Comparison of ENCODE assay signal across 9 cellular contexts in the genomic region with DNA sequence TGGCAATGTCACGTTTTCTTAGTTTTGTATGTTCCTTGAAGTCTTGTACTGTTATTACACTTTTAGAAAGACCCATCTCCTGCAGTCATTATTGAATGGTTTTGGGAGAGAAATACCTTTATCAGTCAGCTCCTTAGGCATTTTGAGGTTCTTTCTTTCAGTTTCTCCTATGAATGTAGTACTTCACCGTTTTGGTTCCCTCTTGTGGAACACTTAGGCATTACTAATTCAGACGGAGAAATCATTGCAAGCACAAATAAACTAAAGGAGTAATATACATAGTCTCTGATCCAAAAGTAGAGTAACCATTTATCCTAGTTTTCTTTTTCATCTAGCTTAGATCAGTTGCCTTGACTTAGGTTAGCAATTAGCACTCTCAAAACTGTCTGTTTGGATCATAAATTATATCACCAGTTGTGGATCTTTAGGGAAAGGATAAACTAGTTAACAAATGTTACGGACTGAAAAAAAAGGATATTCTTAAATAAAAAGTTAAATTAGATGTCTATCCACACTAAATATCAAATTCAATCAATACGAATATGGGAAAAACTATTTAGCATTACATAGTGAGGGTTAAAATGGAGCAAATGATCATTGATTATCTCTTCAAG.
DNase-seq lines count a peak whose midpoint lies in the region; ATAC-seq and TF ChIP-seq lines count a peak whose summit lies in the region.
"Had no signal": no experiment of that assay in that cellular context is flagged by ENCODE, and none has a peak within 500 bp of the region (broad histone marks: within the 10 kb centered on the region; RNA-seq: fewer than 3 reads in every experiment).

No MANE protein-coding gene starts in this region.

- no peak overlapping the region for H3K4me3 Mint-ChIP-seq in HFFc6

- DNase-seq in DMS53 (lab: John Stamatoyannopoulos, UW) (peak; percentile 60), HFFc6 (no peak), NCI-H460 (ENCODE audit: extremely low read depth, low read depth) (peak; percentile 27), fibroblast of villous mesenchyme (ENCODE audit: low read depth) (peak; percentile 3), NCI-H187 treated with DMSO at 0.1 percent for 48 hours (lab: John Stamatoyannopoulos, UW) (no peak), KG1 (lab: John Stamatoyannopoulos, UW) (no peak)
- DNase-seq: thyroid gland had no signal

- no peak overlapping the region for H3K4me3 ChIP-seq in fibroblast of villous mesenchyme (ENCODE audit: low read depth, low read length)
- H3K4me3 ChIP-seq: thyroid gland had no signal

- no peaks in the 10 kb centered on the region for H3K36me3 Mint-ChIP-seq in HFFc6 (ENCODE audit: low read depth)

- ATAC-seq in HG03175 (IDR thresholded peaks at IDR 0.05; ENCODE audit: unreplicated experiment) (no peak), GM21825 (IDR thresholded peaks at IDR 0.05; ENCODE audit: unreplicated experiment) (no peak)

- no peaks in the 10 kb centered on the region for H3K27me3 Mint-ChIP-seq in HFFc6 (ENCODE audit: insufficient read depth)

- H3K9me3 Mint-ChIP-seq in HFFc6 = peaks cover 8% of the 10 kb centered on the region

- TF ChIP-seq CTCF in HFFc6 (IDR thresholded peaks at IDR 0.05) (peak; percentile 57; the same call in 1 of the 2 replicates), fibroblast of villous mesenchyme (IDR thresholded peaks at IDR 0.05; ENCODE audit: insufficient read depth, low read depth, low read length) (no peak)

- H3K4me1 Mint-ChIP-seq in HFFc6 (ENCODE audit: low read depth) = no peaks in the 10 kb centered on the region

- H3K27ac Mint-ChIP-seq in HFFc6 = no peak overlapping the region

Comparison
In these comparisons a context has a peak if more than half of its experiments do, and no peak if none do; other contexts are left out.
1. DNase-seq: peak in DMS53 (single experiment), NCI-H460 (single experiment) and fibroblast of villous mesenchyme (single experiment); none in HFFc6 (single experiment), NCI-H187 treated with DMSO at 0.1 percent for 48 hours (single experiment) and KG1 (single experiment).